25 cellular contexts compared by ENCODE assay signal in genomic region chr5:76535577-76535976, GRCh38.
"Had no signal": no experiment of that assay in that cellular context is flagged by ENCODE, and none has a peak within 500 bp of the region (broad histone marks: within the 10 kb centered on the region; RNA-seq: fewer than 3 reads in every experiment).

No MANE protein-coding gene starts in this region.

- H3K4me1 Mint-ChIP-seq: memory B cell, neural crest cell had no signal

- H3K9me3 ChIP-seq: body of pancreas, spleen, upper lobe of right lung had no signal

- H3K36me3 Mint-ChIP-seq: memory B cell had no signal

- H3K9me3 Mint-ChIP-seq: activated naive CD8-positive, alpha-beta T cell treated with anti-CD3 and anti-CD28 coated beads, Interleukin-2, amount 50 U/mL, for 24 hours; dendritic cell treated with granulocyte-macrophage colony-stimulating factor and Interleukin-4, amounts not matched to agents 40 ng/mL and 50 ng/mL, for 4 days had no signal

- H3K4me3 ChIP-seq: body of pancreas, cardiac muscle cell, SK-N-MC, spleen, upper lobe of right lung had no signal

- H3K27me3 Mint-ChIP-seq: activated CD4-positive, alpha-beta T cell treated with anti-CD3 and anti-CD28 coated beads, Interleukin-2, amount 10 ng/mL, durations not matched to agents 7 days and 5 days; activated naive CD8-positive, alpha-beta T cell treated with anti-CD3 and anti-CD28 coated beads, Interleukin-2, amount 50 U/mL, for 24 hours; dendritic cell treated with granulocyte-macrophage colony-stimulating factor and Interleukin-4, amounts not matched to agents 40 ng/mL and 50 ng/mL, for 4 days; progenitor cell of endocrine pancreas had no signal

- H3K4me3 Mint-ChIP-seq: activated CD4-positive, alpha-beta T cell treated with anti-CD3 and anti-CD28 coated beads, Interleukin-2, amount 10 ng/mL, durations not matched to agents 7 days and 5 days; activated naive CD8-positive, alpha-beta T cell treated with anti-CD3 and anti-CD28 coated beads, Interleukin-2, amount 50 U/mL, for 24 hours; dendritic cell treated with granulocyte-macrophage colony-stimulating factor and Interleukin-4, amounts not matched to agents 40 ng/mL and 50 ng/mL, for 4 days; memory B cell; neural crest cell; T-helper 2 cell treated with Interferon-gamma antibody and Interleukin-4, amounts not matched to agents 5 μg/mL and 100 μg/mL, for 36 hours had no signal

- H3K27me3 ChIP-seq: body of pancreas, cardiac muscle cell, spleen, upper lobe of right lung had no signal

- H3K4me1 ChIP-seq: upper lobe of right lung had no signal

- H3K36me3 ChIP-seq: cardiac muscle cell, spleen, upper lobe of right lung had no signal

- ATAC-seq: activated naive CD8-positive, alpha-beta T cell treated with anti-CD3 and anti-CD28 coated beads, Interleukin-2, amount 50 U/mL, for 24 hours; body of pancreas; left cardiac atrium; upper lobe of right lung had no signal

- H3K27ac ChIP-seq: body of pancreas, cardiac muscle cell, SK-N-MC, spleen, upper lobe of right lung, VCaP had no signal

- DNase-seq: activated CD4-positive, alpha-beta T cell treated with anti-CD3 and anti-CD28 coated beads, Interleukin-2, amount 10 ng/mL, durations not matched to agents 7 days and 5 days; activated CD4-positive, CD25-positive, alpha-beta regulatory T cell treated with anti-CD3 and anti-CD28 coated beads, Interleukin-2, amount 50 U/mL, for 72 hours; activated naive CD4-positive, alpha-beta T cell treated with Interleukin-2 at 50 U/mL for 16 hours; activated naive CD8-positive, alpha-beta T cell treated with anti-CD3 and anti-CD28 coated beads, Interleukin-2, amount 50 U/mL, for 24 hours; activated T-cell treated with anti-CD3 and anti-CD28 coated beads, Interleukin-2, amount 50 U/mL, for 1 hour; anterior cingulate cortex; body of pancreas; effector CD4-positive, alpha-beta T cell; erythroblast; foreskin fibroblast; left cardiac atrium; retina; spleen; stimulated activated CD4-positive, alpha-beta T cell treated with anti-CD3 and anti-CD28 coated beads, Interleukin-4, amount 100 ng/mL, for 1 hour; stimulated activated naive CD4-positive, alpha-beta T cell treated with Interleukin-2 at 50 U/mL for 16 hours; SW 1271; upper lobe of right lung had no signal

- H3K27ac Mint-ChIP-seq: activated CD4-positive, alpha-beta T cell treated with anti-CD3 and anti-CD28 coated beads, Interleukin-2, amount 10 ng/mL, durations not matched to agents 7 days and 5 days; memory B cell; progenitor cell of endocrine pancreas had no signal
